In genomic region chrY:6964727-6965126, GRCh38 we compare ENCODE assay signal across 11 cellular contexts. TPM values are rescaled to one million over a fixed set of nuclear protein-coding genes. Genes with fewer than 3 reads are reported as not detected.
DNase-seq lines count a peak whose midpoint lies in the region; ATAC-seq, FAIRE-seq and TF ChIP-seq lines count a peak whose summit lies in the region.
"Had no signal": no experiment of that assay in that cellular context is flagged by ENCODE, and none has a peak within 500 bp of the region (broad histone marks: within the 10 kb centered on the region; RNA-seq: fewer than 3 reads in every experiment).

No MANE protein-coding gene starts in this region.

- H3K18ac ChIP-seq in H1 (ENCODE audit: extremely low read depth, low read length): no peak overlapping the region

- H3K27me3 ChIP-seq in NT2/D1 (ENCODE audit: insufficient read depth, insufficient read length) (no peaks in the 10 kb centered on the region), H1 (replicated peaks in 1 of 4; ENCODE audit: control insufficient read depth in 3 of 4, extremely low read depth in 1 of 4, insufficient read depth in 3 of 4, low read length in 3 of 4) (no peaks in the 10 kb centered on the region)

- TF ChIP-seq POLR2A in H1 (IDR thresholded peaks at IDR 0.05; ENCODE audit: control extremely low read depth in 1 of 2, low read depth in 2 of 2, low read length in 2 of 2): no peak

- no peak overlapping the region for H4K8ac ChIP-seq in H1 (ENCODE audit: extremely low read depth, insufficient read depth, low read length)

- no peaks in the 10 kb centered on the region for H3K79me2 ChIP-seq in H1 (ENCODE audit: control insufficient read depth in 1 of 2, insufficient read depth in 2 of 2, low read length in 2 of 2)

- 54% methylated on average over 11 of the region's 11 CpGs; no CpG with 5 or more reads in 1 of the 2 experiments for WGBS in H1 (ENCODE audit: extremely low coverage in 1 of 2, insufficient coverage in 1 of 2, insufficient read length in 1 of 2, insufficient replicate concordance in 2 of 2, low coverage in 1 of 2, low lambda C conversion rate in 2 of 2, missing lambda C conversion rate in 1 of 2), 2 experiments

- no peak overlapping the region for H2BK12ac ChIP-seq in H1 (ENCODE audit: low read depth, low read length)

- H2BK20ac ChIP-seq in H1 (ENCODE audit: low read length): no peak overlapping the region

- ATAC-seq in GM18861 (IDR thresholded peaks at IDR 0.05; ENCODE audit: unreplicated experiment) (no peak), GM21825 (IDR thresholded peaks at IDR 0.05; ENCODE audit: unreplicated experiment) (no peak)

- no peak overlapping the region for H3K27ac ChIP-seq in H1 (ENCODE audit: low read depth, low read length)

- H3K4ac ChIP-seq in H1 (replicated peaks; ENCODE audit: insufficient read length, low read depth, low read length): no peak overlapping the region

- H3K14ac ChIP-seq in H1 (ENCODE audit: insufficient read length): no peak overlapping the region

- no peaks in the 10 kb centered on the region for H3K79me1 ChIP-seq in H1 (ENCODE audit: low read depth, low read length)

- H3K9ac ChIP-seq in NT2/D1 (ENCODE audit: insufficient read length, low read depth): no peak overlapping the region
- no peak overlapping the region for H3K9ac ChIP-seq in H1 (replicated peaks in 1 of 4; ENCODE audit: extremely low read depth in 1 of 4, low read depth in 3 of 4, low read length in 3 of 4)

- TF ChIP-seq CTCF in H1 (IDR thresholded peaks at IDR 0.05; ENCODE audit: control extremely low read depth in 1 of 3, insufficient read depth in 1 of 3, low read depth in 1 of 3, low read length in 3 of 3): peak in 2 of 3 experiments; percentile 53 to 57; a peak in 3 of 4 replicates

- H3K9me3 ChIP-seq in NT2/D1 (ENCODE audit: insufficient read depth, low read length): no peaks in the 10 kb centered on the region
- no peaks in the 10 kb centered on the region for H3K9me3 ChIP-seq in H1 (ENCODE audit: insufficient read depth in 2 of 2, low read depth in 1 of 2, low read length in 1 of 2)

- CTCF ChIA-PET in H1 (lab: Charles Lee; ENCODE audit: partially characterized antibody): interaction anchor here (1.2 to 4.3 kb wide), 4 partner anchors 43 to 125 kb away, joined by 3 to 23 read pairs (median 4); no protein-coding TSS in a partner anchor

- H2AFZ ChIP-seq in H1 (ENCODE audit: low read length): no peak overlapping the region

- H4K5ac ChIP-seq in H1 (ENCODE audit: insufficient read length, low read depth, low read length): no peak overlapping the region

- H2BK15ac ChIP-seq in H1 (ENCODE audit: low read length): no peak overlapping the region

- no peak overlapping the region for H2AK5ac ChIP-seq in H1 (ENCODE audit: low read depth, low read length)

- TF ChIP-seq RAD21 in H1 (IDR thresholded peaks at IDR 0.05 in 1 of 2, conservative IDR thresholded peaks at IDR 0.05 in 1 of 2; ENCODE audit: low read depth in 2 of 2, low read length in 2 of 2): peak; percentile 77 to 81

- POLR2A ChIA-PET in H1 (lab: Charles Lee; ENCODE audit: partially characterized antibody): no interaction called here

- H4K91ac ChIP-seq in H1 (replicated peaks; ENCODE audit: insufficient read length, low read length): no peak overlapping the region

- no peak overlapping the region for H3K56ac ChIP-seq in H1 (replicated peaks; ENCODE audit: insufficient read length, low read depth, low read length)

- H3K4me2 ChIP-seq in H1 (ENCODE audit: insufficient read depth in 1 of 2, low read depth in 2 of 2, low read length in 2 of 2): no peak overlapping the region

- TF ChIP-seq EP300 in H1 (IDR thresholded peaks at IDR 0.05; ENCODE audit: borderline replicate concordance in 1 of 2, low read depth in 2 of 2, low read length in 2 of 2): no peak

- H3K4me3 ChIP-seq in NT2/D1 (ENCODE audit: insufficient read length, low read depth): no peak overlapping the region
- no peak overlapping the region for H3K4me3 ChIP-seq in H1 (ENCODE audit: extremely low read depth in 1 of 4, insufficient read depth in 2 of 4, low read depth in 3 of 4, low read length in 4 of 4)

- H2BK120ac ChIP-seq in H1 (replicated peaks; ENCODE audit: low read depth, low read length): no peak overlapping the region

- H4K20me1 ChIP-seq in H1 (replicated peaks in 1 of 2; ENCODE audit: control insufficient read depth in 1 of 2, insufficient read depth in 2 of 2, low read length in 2 of 2): no peaks in the 10 kb centered on the region

- peak; percentile 4 for DNase-seq in NCI-H2107 treated with DMSO at 0.1 percent for 48 hours (lab: John Stamatoyannopoulos, UW; ENCODE audit: unreplicated experiment)
- DNase-seq in NCI-H2107 (lab: John Stamatoyannopoulos, UW): no peak
- DNase-seq in NT2/D1 (ENCODE audit: low read depth, low spot score): peak; percentile 9
- peak in 1 of 2 experiments; percentile 44 for DNase-seq in H1 (ENCODE audit: low read depth in 1 of 2, low spot score in 2 of 2)
- peak; percentile 12 for DNase-seq in stimulated activated CD4-positive, alpha-beta T cell treated with anti-CD3 and anti-CD28 coated beads, Interleukin-1b, Interleukin-23, amount 100 ng/mL, for 48 hours
- DNase-seq in AML-193 (lab: John Stamatoyannopoulos, UW): no peak
- DNase-seq: H7 had no signal

- no peak overlapping the region for H3K23ac ChIP-seq in H1 (ENCODE audit: insufficient read length)

- H3K4me1 ChIP-seq in NT2/D1 (ENCODE audit: insufficient read depth, insufficient read length): no peaks in the 10 kb centered on the region
- no peaks in the 10 kb centered on the region; a peak in 2 of 7 replicates for H3K4me1 ChIP-seq in H1 (replicated peaks in 1 of 4; ENCODE audit: control insufficient read depth in 3 of 4, insufficient read depth in 4 of 4, low read length in 3 of 4)

- H3K36me3 ChIP-seq in NT2/D1 (ENCODE audit: insufficient read depth, insufficient read length, low read length) (no peaks in the 10 kb centered on the region), H1 (ENCODE audit: control insufficient read depth in 2 of 4, insufficient read depth in 4 of 4, low read length in 3 of 4) (no peaks in the 10 kb centered on the region)

- peak; percentile 99 for FAIRE-seq in H1 (lab: Jason Lieb, UNC)

- H3K23me2 ChIP-seq in H1 (ENCODE audit: low read depth, low read length): no peaks in the 10 kb centered on the region

- no peak overlapping the region for H2BK5ac ChIP-seq in H1 (ENCODE audit: low read depth, low read length)

TF ChIP-seq in H1, 55 proteins besides CTCF, POLR2A, EP300 and RAD21:
- no peak for TF ChIP-seq BCL11A (IDR thresholded peaks at IDR 0.05; ENCODE audit: low read depth in 2 of 2, low read length in 2 of 2)

RNA-seq across cellular contexts. Expression of gene AMELY, which starts 53.2 kb away (rescaled TPM):
- not detected in 2 replicates for total RNA-seq in H1 (2021; fragmentation: NEBNext Ultra II Directional; extraction: Animal tissue kit (Norgen Biotek cat#: 25700))
- polyA plus RNA-seq in H1 (2011; rRNA removed): 0.09 TPM in 1 of 2 replicates, not detected in the other
- not detected for polyA plus RNA-seq in H1 (2011; cell fraction: cytosol; rRNA removed)
- polyA plus RNA-seq in H1 (2011; cell fraction: nucleus; rRNA removed): 0.23 TPM
- not detected in 4 replicates for polyA plus RNA-seq in H1 (2012, experiment 1 of 2)
- not detected for polyA plus RNA-seq in H1 (2012, experiment 2 of 2)
- polyA plus RNA-seq in H1 (2013, experiment 1 of 2): 0.12 TPM
- 0.07 TPM for polyA plus RNA-seq in H1 (2013, experiment 2 of 2)
- not detected in 2 replicates for polyA minus RNA-seq in H1 (2011; rRNA and poly(A)+ RNA removed)
- not detected for polyA minus RNA-seq in H1 (2011; cell fraction: cytosol; rRNA and poly(A)+ RNA removed)
- polyA minus RNA-seq in H1 (2011; cell fraction: nucleus; rRNA and poly(A)+ RNA removed): not detected
- total RNA-seq: A673, H7, mesenteric fat pad had no signal

RNA-seq across cellular contexts. Expression of gene TBL1Y, which starts 54.2 kb away (rescaled TPM):
- 4.2 TPM in 2 replicates for total RNA-seq in H1 (2021; fragmentation: NEBNext Ultra II Directional; extraction: Animal tissue kit (Norgen Biotek cat#: 25700))
- 2.5 and 2.7 TPM in 2 replicates for polyA plus RNA-seq in H1 (2011; rRNA removed)
- polyA plus RNA-seq in H1 (2011; cell fraction: cytosol; rRNA removed): 3.2 TPM
- 5.6 TPM for polyA plus RNA-seq in H1 (2011; cell fraction: nucleus; rRNA removed)
- polyA plus RNA-seq in H1 (2012, experiment 1 of 2): 2.2 to 3.1 TPM (median 2.5 TPM) in 4 replicates
- 1.5 TPM for polyA plus RNA-seq in H1 (2012, experiment 2 of 2)
- polyA plus RNA-seq in H1 (2013, experiment 1 of 2): 1.2 TPM
- polyA plus RNA-seq in H1 (2013, experiment 2 of 2): 1.4 TPM
- 10.0 and 11.6 TPM in 2 replicates for polyA minus RNA-seq in H1 (2011; rRNA and poly(A)+ RNA removed)
- polyA minus RNA-seq in H1 (2011; cell fraction: cytosol; rRNA and poly(A)+ RNA removed): 4.2 TPM
- 9.3 TPM for polyA minus RNA-seq in H1 (2011; cell fraction: nucleus; rRNA and poly(A)+ RNA removed)
- total RNA-seq: A673, H7, mesenteric fat pad had no signal

Comparison
In these comparisons a context has a peak if more than half of its experiments do, and no peak if none do; other contexts are left out.
1. DNase-seq: peak in NCI-H2107 treated with DMSO at 0.1 percent for 48 hours (single experiment), NT2/D1 (single experiment) and stimulated activated CD4-positive, alpha-beta T cell treated with anti-CD3 and anti-CD28 coated beads, Interleukin-1b, Interleukin-23, amount 100 ng/mL, for 48 hours (single experiment); none in NCI-H2107 (single experiment) and AML-193 (0 of 2).